Comparison of ENCODE assay signal across 9 cellular contexts in genomic region chr2:176122266-176122632, GRCh38. TPM values are rescaled to one million over a fixed set of nuclear protein-coding genes. Genes with fewer than 3 reads are reported as not detected.
DNase-seq lines count a peak whose midpoint lies in the region; ATAC-seq and TF ChIP-seq lines count a peak whose summit lies in the region.
"Had no signal": no experiment of that assay in that cellular context is flagged by ENCODE, and none has a peak within 500 bp of the region (broad histone marks: within the 10 kb centered on the region; RNA-seq: fewer than 3 reads in every experiment).

No MANE protein-coding gene starts in this region.

- peaks cover 3% of the 10 kb centered on the region for H3K36me3 Mint-ChIP-seq in IgD-negative memory B cell

- H3K4me1 Mint-ChIP-seq in IgD-negative memory B cell = peaks cover 2 to 5% (median 3%) of the 10 kb centered on the region in 3 donors

- H2BK120ac ChIP-seq in neuronal stem cell (ENCODE audit: low read depth, low read length) = no peak overlapping the region

- H4K91ac ChIP-seq in neuronal stem cell (ENCODE audit: low read depth, low read length, poor library complexity) = no peak overlapping the region

- no peak overlapping the region for H2BK15ac ChIP-seq in neuronal stem cell (ENCODE audit: low read length)

- H3K23ac ChIP-seq in neuronal stem cell (ENCODE audit: low read depth, low read length, poor library complexity) = no peak overlapping the region

- H3K27ac ChIP-seq in esophagus squamous epithelium (peak overlapping the region; percentile 36 to 85 (median 70)), neuronal stem cell (replicated peaks; ENCODE audit: low read length) (no peak overlapping the region)

- no peak overlapping the region for H3K9ac ChIP-seq in neuronal stem cell (ENCODE audit: low read depth, low read length, poor library complexity)

- H3K4me1 ChIP-seq in esophagus squamous epithelium = peaks cover 0 to 39% (median 4%) of the 10 kb centered on the region in 3 donors
- no peaks in the 10 kb centered on the region for H3K4me1 ChIP-seq in neuronal stem cell (ENCODE audit: control insufficient read depth in 2 of 2, insufficient read depth in 1 of 2, low read depth in 1 of 2, low read length in 2 of 2)

- H2BK5ac ChIP-seq in neuronal stem cell (ENCODE audit: low read length) = no peak overlapping the region

- H3K18ac ChIP-seq in neuronal stem cell (ENCODE audit: low read length) = no peak overlapping the region

- intact Hi-C loops in esophagus squamous epithelium (cut with DNase I) = loop anchor here (10.0 kb wide), 2 partner anchors 693 to 1023 kb away; no protein-coding TSS in a partner anchor

- H3K4me3 ChIP-seq in AG09309 (ENCODE audit: control insufficient read depth, low read depth, low read length) (peak overlapping the region; percentile 8; the same call in 1 of the 2 replicates), esophagus squamous epithelium (peak overlapping the region; percentile 27 to 59 (median 42)), neuronal stem cell (ENCODE audit: low read length in 2 of 2) (peak overlapping the region; percentile 26 to 36)

- no peak for TF ChIP-seq CTCF in AG09309 (IDR thresholded peaks at IDR 0.05; ENCODE audit: control insufficient read depth, insufficient read depth, low read depth, low read length, missing control alignments)
- TF ChIP-seq CTCF in esophagus squamous epithelium (IDR thresholded peaks at IDR 0.05) = no peak

- DNase-seq in AG09309 (ENCODE audit: low read depth) (no peak), esophagus squamous epithelium (lab: John Stamatoyannopoulos, UW) (no peak), neuronal stem cell (ENCODE audit: low spot score) (no peak), NOMO-1 treated with DMSO at 0.1 percent for 48 hours (lab: John Stamatoyannopoulos, UW; ENCODE audit: unreplicated experiment) (no peak), NCI-H2029 (lab: John Stamatoyannopoulos, UW) (no peak), GF-D8 (lab: John Stamatoyannopoulos, UW) (no peak)

- no peak for ATAC-seq in GM19463 (IDR thresholded peaks at IDR 0.05; ENCODE audit: unreplicated experiment)
- ATAC-seq: HCT116 had no signal

- H3K27me3 Mint-ChIP-seq in IgD-negative memory B cell = peaks cover 63% of the 10 kb centered on the region

- peak overlapping the region; percentile 56 to 82 (median 67) for H3K27ac Mint-ChIP-seq in IgD-negative memory B cell

- H3K4me2 ChIP-seq in neuronal stem cell (ENCODE audit: insufficient read depth, low read length, poor library complexity, severe bottlenecking) = peak overlapping the region; percentile 68

- no peaks in the 10 kb centered on the region for H3K79me1 ChIP-seq in neuronal stem cell (ENCODE audit: low read depth, low read length)

- H3K4me3 Mint-ChIP-seq in IgD-negative memory B cell = no peak overlapping the region

- TF ChIP-seq POLR2A in esophagus squamous epithelium (IDR thresholded peaks at IDR 0.05) = no peak

- H3K36me3 ChIP-seq in esophagus squamous epithelium = no peaks in the 10 kb centered on the region
- H3K36me3 ChIP-seq in neuronal stem cell (replicated peaks in 1 of 2; ENCODE audit: control insufficient read depth in 2 of 2, insufficient read depth in 2 of 2, low read length in 2 of 2) = no peaks in the 10 kb centered on the region

- H3K9me3 Mint-ChIP-seq in IgD-negative memory B cell = peaks cover 0 to 6% (median 2%) of the 10 kb centered on the region in 3 donors

- H2AK5ac ChIP-seq in neuronal stem cell (ENCODE audit: low read depth, low read length) = no peak overlapping the region

- H3K27me3 ChIP-seq in esophagus squamous epithelium (peaks cover 46 to 100% (median 59%) of the 10 kb centered on the region in 4 donors), neuronal stem cell (ENCODE audit: control insufficient read depth in 3 of 3, insufficient read depth in 3 of 3, low read depth in 1 of 3, low read length in 3 of 3) (peaks cover 64 to 98% (median 94%) of the 10 kb centered on the region in 3 experiments)

- H3K9me3 ChIP-seq in esophagus squamous epithelium = no peaks in the 10 kb centered on the region
- peaks cover 0 to 2% of the 10 kb centered on the region in 2 donors for H3K9me3 ChIP-seq in neuronal stem cell (replicated peaks in 1 of 2; ENCODE audit: control insufficient read depth in 2 of 2, insufficient read depth in 1 of 2, low read depth in 1 of 2, low read length in 2 of 2)

- H3K14ac ChIP-seq in neuronal stem cell (ENCODE audit: low read length) = no peak overlapping the region

- H2BK12ac ChIP-seq in neuronal stem cell (ENCODE audit: low read length) = no peak overlapping the region

- WGBS in esophagus squamous epithelium, 2 donors = 0 to 10% methylated on average over 3 to 4 of the region's 38 CpGs
- no CpG with 5 or more reads among the region's 38 CpGs for WGBS in neuronal stem cell (ENCODE audit: extremely low coverage in 2 of 2, insufficient read length in 2 of 2, insufficient replicate concordance in 1 of 2), 2 donors

- H3K4ac ChIP-seq in neuronal stem cell (ENCODE audit: low read length) = no peak overlapping the region

- H2AFZ ChIP-seq in neuronal stem cell (ENCODE audit: low read length) = peak overlapping the region; percentile 95

- H4K8ac ChIP-seq in neuronal stem cell (ENCODE audit: low read depth, low read length) = no peak overlapping the region

RNA-seq across cellular contexts. Expression of gene HOXD9, which starts 0.3 kb away (rescaled TPM):
- not detected for polyA plus RNA-seq in IgD-negative memory B cell
- 1 to 10 TPM in 1 of 4 donors, under 1 TPM in 1, not detected in 2; 0.61 to 3.4 TPM for total RNA-seq in esophagus squamous epithelium
- polyA plus RNA-seq in neuronal stem cell (2013, experiment 1 of 2) = not detected
- not detected for polyA plus RNA-seq in neuronal stem cell (2013, experiment 2 of 2)

RNA-seq across cellular contexts. Expression of gene HOXD10, which starts 5.7 kb away (rescaled TPM):
- polyA plus RNA-seq in IgD-negative memory B cell = not detected
- total RNA-seq in esophagus squamous epithelium = under 1 TPM in 2 of 4 donors, not detected in 2; 0.22 to 0.38 TPM
- polyA plus RNA-seq in neuronal stem cell (2013, experiment 1 of 2) = not detected
- not detected for polyA plus RNA-seq in neuronal stem cell (2013, experiment 2 of 2)

RNA-seq across cellular contexts. Expression of gene HOXD8, which starts 7.3 kb away (rescaled TPM):
- not detected for polyA plus RNA-seq in IgD-negative memory B cell
- 1 to 10 TPM in 3 of 4 donors, not detected in 1; 1.2 to 4.6 (median 1.2) TPM for total RNA-seq in esophagus squamous epithelium
- polyA plus RNA-seq in neuronal stem cell (2013, experiment 1 of 2) = not detected
- polyA plus RNA-seq in neuronal stem cell (2013, experiment 2 of 2) = not detected

RNA-seq across cellular contexts. Expression of gene HOXD11, which starts 15.2 kb away (rescaled TPM):
- not detected for polyA plus RNA-seq in IgD-negative memory B cell
- not detected for total RNA-seq in esophagus squamous epithelium
- polyA plus RNA-seq in neuronal stem cell (2013, experiment 1 of 2) = not detected
- not detected for polyA plus RNA-seq in neuronal stem cell (2013, experiment 2 of 2)

RNA-seq across cellular contexts. Expression of gene HOXD12, which starts 22.7 kb away (rescaled TPM):
- polyA plus RNA-seq in IgD-negative memory B cell = not detected
- not detected for total RNA-seq in esophagus squamous epithelium
- not detected for polyA plus RNA-seq in neuronal stem cell (2013, experiment 1 of 2)
- not detected for polyA plus RNA-seq in neuronal stem cell (2013, experiment 2 of 2)
